20 cellular contexts compared by ENCODE assay signal in the genomic region with DNA sequence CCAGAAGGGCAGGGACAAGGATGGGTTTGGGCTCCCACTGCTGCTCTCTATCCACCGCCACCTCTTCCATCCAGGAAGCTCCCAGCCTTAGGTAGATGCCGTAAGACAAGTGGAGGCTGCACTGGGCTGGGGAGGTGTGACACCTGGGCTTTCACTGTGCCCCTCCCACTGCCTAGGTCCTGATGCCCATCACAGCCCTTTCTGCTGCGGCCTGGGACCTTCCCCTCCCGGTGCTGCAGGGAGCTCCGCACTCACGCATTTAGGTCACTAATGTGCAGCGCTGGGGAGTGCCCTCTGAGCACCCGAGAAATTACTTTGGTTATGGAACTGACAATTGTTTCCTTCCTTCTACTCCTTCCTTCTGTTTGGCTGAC. TPM values are rescaled to one million over a fixed set of nuclear protein-coding genes. Genes with fewer than 3 reads are reported as not detected.
DNase-seq lines count a peak whose midpoint lies in the region; ATAC-seq and TF ChIP-seq lines count a peak whose summit lies in the region.
"Had no signal": no experiment of that assay in that cellular context is flagged by ENCODE, and none has a peak within 500 bp of the region (broad histone marks: within the 10 kb centered on the region; RNA-seq: fewer than 3 reads in every experiment).

No MANE protein-coding gene starts in this region.

- intact Hi-C loops in cardiac septum (cut with DNase I) = no loop called here
- intact Hi-C loops in left cardiac atrium (cut with DNase I) = no loop called here
- intact Hi-C loops in upper lobe of right lung (cut with DNase I) = no loop called here

- H3K36me3 ChIP-seq in upper lobe of right lung = no peaks in the 10 kb centered on the region
- H3K36me3 ChIP-seq: MG63 had no signal

- H3K27ac ChIP-seq in upper lobe of right lung = no peak overlapping the region
- H3K27ac ChIP-seq: RWPE1 had no signal

- peaks cover 25% of the 10 kb centered on the region for H3K27me3 ChIP-seq in upper lobe of right lung
- H3K27me3 ChIP-seq: MG63 had no signal

- no peaks in the 10 kb centered on the region for H3K36me3 Mint-ChIP-seq in activated CD8-positive, alpha-beta memory T cell treated with anti-CD3 and anti-CD28 coated beads, Interleukin-2, amount 10 ng/mL, durations not matched to agents 7 days and 5 days
- H3K36me3 Mint-ChIP-seq: CD8-positive, alpha-beta T cell had no signal

- H3K4me1 Mint-ChIP-seq in activated CD8-positive, alpha-beta memory T cell treated with anti-CD3 and anti-CD28 coated beads, Interleukin-2, amount 10 ng/mL, durations not matched to agents 7 days and 5 days = peaks cover 6% of the 10 kb centered on the region

- no peaks in the 10 kb centered on the region for H3K9me3 ChIP-seq in upper lobe of right lung
- H3K9me3 ChIP-seq: MG63 had no signal

- H3K4me1 ChIP-seq in upper lobe of right lung = peaks cover 14% of the 10 kb centered on the region

- H3K27me3 Mint-ChIP-seq in activated CD8-positive, alpha-beta memory T cell treated with anti-CD3 and anti-CD28 coated beads, Interleukin-2, amount 10 ng/mL, durations not matched to agents 7 days and 5 days = peaks cover 76% of the 10 kb centered on the region

- ATAC-seq in left cardiac atrium = no peak
- no peak for ATAC-seq in activated CD8-positive, alpha-beta memory T cell treated with anti-CD3 and anti-CD28 coated beads, Interleukin-2, amount 10 ng/mL, durations not matched to agents 7 days and 5 days
- ATAC-seq in upper lobe of right lung = peak; percentile 5
- ATAC-seq: CD8-positive, alpha-beta T cell; HCT116 had no signal

- no peak overlapping the region for H3K4me3 Mint-ChIP-seq in activated CD8-positive, alpha-beta memory T cell treated with anti-CD3 and anti-CD28 coated beads, Interleukin-2, amount 10 ng/mL, durations not matched to agents 7 days and 5 days
- H3K4me3 Mint-ChIP-seq: CD8-positive, alpha-beta T cell had no signal

- no peak for TF ChIP-seq CTCF in upper lobe of right lung (IDR thresholded peaks at IDR 0.05)

- DNase-seq in cardiac septum (ENCODE audit: low spot score) (peak; percentile 61), left cardiac atrium (no peak), mesenteric fat pad (ENCODE audit: low spot score) (peak; percentile 53), upper lobe of right lung (no peak), NCI-H1105 (lab: John Stamatoyannopoulos, UW) (no peak)
- DNase-seq in activated CD8-positive, alpha-beta memory T cell treated with anti-CD3 and anti-CD28 coated beads, Interleukin-2, amount 10 ng/mL, durations not matched to agents 7 days and 5 days = peak; percentile 28
- no peak for DNase-seq in activated CD4-positive, alpha-beta T cell treated with anti-CD3 and anti-CD28 coated beads for 48 hours
- DNase-seq: Calu3, GF-D8, Kasumi-1, MG63, NCI-H1048, NCI-H1436 treated with DMSO at 0.1 percent for 48 hours, NCI-H2029, NCI-H345, NCI-H524 treated with DMSO at 0.1 percent for 48 hours, PC-3 had no signal

- H3K9me3 Mint-ChIP-seq in activated CD8-positive, alpha-beta memory T cell treated with anti-CD3 and anti-CD28 coated beads, Interleukin-2, amount 10 ng/mL, durations not matched to agents 7 days and 5 days (ENCODE audit: low read depth) = peaks cover 4% of the 10 kb centered on the region
- H3K9me3 Mint-ChIP-seq: CD8-positive, alpha-beta T cell had no signal

- H3K27ac Mint-ChIP-seq in activated CD8-positive, alpha-beta memory T cell treated with anti-CD3 and anti-CD28 coated beads, Interleukin-2, amount 10 ng/mL, durations not matched to agents 7 days and 5 days = no peak overlapping the region
- H3K27ac Mint-ChIP-seq: CD8-positive, alpha-beta T cell had no signal

- peak overlapping the region; percentile 21 for H3K4me3 ChIP-seq in upper lobe of right lung
- H3K4me3 ChIP-seq: MG63 had no signal

- CTCF ChIA-PET in activated CD8-positive, alpha-beta memory T cell treated with anti-CD3 and anti-CD28 coated beads, Interleukin-2, amount 10 ng/mL, durations not matched to agents 7 days and 5 days (lab: Charles Lee) = interaction anchor here (1.7 kb wide), 1 partner anchor 25 kb away, joined by 8 read pairs; no protein-coding TSS in a partner anchor

RNA-seq across cellular contexts. Expression of gene LTF, which starts 0.8 kb away (rescaled TPM):
- total RNA-seq in cardiac septum (5.4 TPM), left cardiac atrium (1 to 10 TPM; 2.9 to 3.1 TPM), mesenteric fat pad (4.3 TPM), upper lobe of right lung (14.3 TPM)
- not detected for total RNA-seq in activated CD8-positive, alpha-beta memory T cell treated with anti-CD3 and anti-CD28 coated beads, Interleukin-2, amount 10 ng/mL, durations not matched to agents 7 days and 5 days
- total RNA-seq: Calu3; CD8-positive, alpha-beta T cell; PC-3 had no signal

RNA-seq across cellular contexts. Expression of gene RTP3, which starts 33.9 kb away (rescaled TPM):
- total RNA-seq in cardiac septum = not detected
- total RNA-seq in left cardiac atrium = not detected
- not detected for total RNA-seq in activated CD8-positive, alpha-beta memory T cell treated with anti-CD3 and anti-CD28 coated beads, Interleukin-2, amount 10 ng/mL, durations not matched to agents 7 days and 5 days
- total RNA-seq in mesenteric fat pad = not detected
- not detected for total RNA-seq in upper lobe of right lung
- total RNA-seq: Calu3; CD8-positive, alpha-beta T cell; PC-3 had no signal

RNA-seq across cellular contexts. Expression of gene CCRL2, which starts 56.8 kb away (rescaled TPM):
- total RNA-seq in cardiac septum (1.3 TPM), left cardiac atrium (1 to 10 TPM; 2.1 to 3.1 TPM), mesenteric fat pad (8.8 TPM), upper lobe of right lung (28.5 TPM)
- 10 to 100 TPM in 1 of 2 experiments, 1 to 10 TPM in 1; 10.0 to 11.9 TPM for total RNA-seq in activated CD8-positive, alpha-beta memory T cell treated with anti-CD3 and anti-CD28 coated beads, Interleukin-2, amount 10 ng/mL, durations not matched to agents 7 days and 5 days
- total RNA-seq: Calu3 had no signal

Comparison
In these comparisons a context has a peak if more than half of its experiments do, and no peak if none do; other contexts are left out.
1. DNase-seq: peak in cardiac septum (single experiment), activated CD8-positive, alpha-beta memory T cell treated with anti-CD3 and anti-CD28 coated beads, Interleukin-2, amount 10 ng/mL, durations not matched to agents 7 days and 5 days (single experiment) and mesenteric fat pad (single experiment); none in left cardiac atrium (single experiment), upper lobe of right lung (single experiment), NCI-H1105 (single experiment) and activated CD4-positive, alpha-beta T cell treated with anti-CD3 and anti-CD28 coated beads for 48 hours (single experiment).